In the genomic region with DNA sequence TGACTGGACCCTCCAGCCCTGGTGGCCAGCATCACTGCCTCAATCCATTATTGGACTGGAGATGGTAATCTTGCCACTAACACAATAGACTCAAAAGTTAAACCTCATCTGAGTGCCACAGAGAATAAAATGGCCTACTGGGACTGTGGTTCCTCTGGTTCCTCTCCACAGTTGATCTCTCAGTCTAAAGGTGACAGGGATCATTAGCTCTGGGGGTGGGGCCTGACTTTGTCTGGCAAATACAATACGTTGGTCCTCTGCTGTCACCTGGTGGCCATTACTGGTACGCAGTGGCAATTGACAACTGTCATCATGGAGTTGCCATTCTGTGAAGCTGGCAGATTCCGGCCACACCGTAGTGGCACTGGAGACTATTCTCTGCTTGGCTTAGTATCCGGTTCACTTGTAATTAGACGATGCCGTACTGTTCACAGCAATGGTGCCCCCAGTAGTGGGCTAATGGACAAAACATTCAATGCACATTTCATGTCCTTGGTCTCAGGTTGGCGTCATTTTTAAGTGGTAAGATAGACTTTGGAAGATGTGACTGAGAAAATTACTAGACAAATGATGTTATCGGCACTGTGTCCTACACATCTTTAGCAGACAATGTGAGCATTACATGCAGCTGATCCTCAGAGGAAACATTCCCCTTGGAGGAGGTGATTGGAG, we compare ENCODE assay signal across 8 cellular contexts. TPM values are rescaled to one million over a fixed set of nuclear protein-coding genes. Genes with fewer than 3 reads are reported as not detected.
A peak's percentile ranks its signal among the peaks of the same experiment; 100 is the strongest.
DNase-seq lines count a peak whose midpoint lies in the region; ATAC-seq and TF ChIP-seq lines count a peak whose summit lies in the region.

No MANE protein-coding gene starts in this region.

- H3K27ac ChIP-seq in lower lobe of right lung, result no peak overlapping the region

- H3K4me3 Mint-ChIP-seq in CD14-positive monocyte, result no peak overlapping the region
- H3K4me3 Mint-ChIP-seq in activated CD4-positive, alpha-beta T cell treated with anti-CD3 and anti-CD28 coated beads, Interleukin-2, amount 10 ng/mL, durations not matched to agents 7 days and 5 days, result no peak overlapping the region

- peaks cover 5 to 9% (median 6%) of the 10 kb centered on the region in 7 donors for H3K9me3 Mint-ChIP-seq in CD14-positive monocyte
- H3K9me3 Mint-ChIP-seq in activated CD4-positive, alpha-beta T cell treated with anti-CD3 and anti-CD28 coated beads, Interleukin-2, amount 10 ng/mL, durations not matched to agents 7 days and 5 days, result no peaks in the 10 kb centered on the region

- POLR2A ChIA-PET in activated CD4-positive, alpha-beta T cell treated with anti-CD3 and anti-CD28 coated beads, Interleukin-2, amount 10 ng/mL, durations not matched to agents 7 days and 5 days (lab: Charles Lee), result no interaction called here

- H3K27me3 ChIP-seq in lower lobe of right lung (ENCODE audit: low read depth), result no peaks in the 10 kb centered on the region

- peak; percentile 91 for TF ChIP-seq CTCF in CD14-positive monocyte (IDR thresholded peaks at IDR 0.05)
- TF ChIP-seq CTCF in lower lobe of right lung (IDR thresholded peaks at IDR 0.05), result peak; percentile 86

- H3K27ac Mint-ChIP-seq in CD14-positive monocyte, result no peak overlapping the region
- no peak overlapping the region for H3K27ac Mint-ChIP-seq in activated CD4-positive, alpha-beta T cell treated with anti-CD3 and anti-CD28 coated beads, Interleukin-2, amount 10 ng/mL, durations not matched to agents 7 days and 5 days

- peaks cover 4% of the 10 kb centered on the region for H3K4me1 Mint-ChIP-seq in CD14-positive monocyte
- H3K4me1 Mint-ChIP-seq in activated CD4-positive, alpha-beta T cell treated with anti-CD3 and anti-CD28 coated beads, Interleukin-2, amount 10 ng/mL, durations not matched to agents 7 days and 5 days, result peaks cover 10% of the 10 kb centered on the region

- CTCF ChIA-PET in activated CD4-positive, alpha-beta T cell treated with anti-CD3 and anti-CD28 coated beads, Interleukin-2, amount 10 ng/mL, durations not matched to agents 7 days and 5 days (lab: Charles Lee), result interaction anchor here (0.7 to 2.4 kb wide), 14 partner anchors 9 to 312 kb away, joined by 3 to 15 read pairs (median 3); no protein-coding TSS in a partner anchor

- intact Hi-C loops in CD14-positive monocyte (cut with micrococcal nuclease) (loop anchor here (1.0 to 5.0 kb wide), 4 partner anchors 46 to 149 kb away; no protein-coding TSS in a partner anchor), lower lobe of right lung (cut with DNase I) (loop anchor here (5.0 kb wide), 1 partner anchor 74 kb away; no protein-coding TSS in a partner anchor)

- H3K9me3 ChIP-seq in lower lobe of right lung, result no peaks in the 10 kb centered on the region

- no peaks in the 10 kb centered on the region for H3K4me1 ChIP-seq in lower lobe of right lung

- H3K4me3 ChIP-seq in lower lobe of right lung, result no peak overlapping the region

- no peaks in the 10 kb centered on the region for H3K36me3 ChIP-seq in lower lobe of right lung

- DNase-seq in CD14-positive monocyte (ENCODE audit: low spot score) (peak; percentile 83), NCI-H510A (lab: John Stamatoyannopoulos, UW) (peak; percentile 48), dermis blood vessel endothelial cell (peak; percentile 83), lower lobe of right lung (peak; percentile 85)
- DNase-seq in activated CD4-positive, alpha-beta T cell treated with anti-CD3 and anti-CD28 coated beads, Interleukin-2, amount 10 ng/mL, durations not matched to agents 7 days and 5 days, result peak; percentile 87
- peak; percentile 56 for DNase-seq in stimulated activated CD8-positive, alpha-beta memory T cell treated with anti-CD3 and anti-CD28 coated beads, Interleukin-15, amount 100 ng/mL, for 24 hours (ENCODE audit: low read depth)

- ATAC-seq in GM19351 (IDR thresholded peaks at IDR 0.05; ENCODE audit: unreplicated experiment) (peak; percentile 95), HG03432 (IDR thresholded peaks at IDR 0.05; ENCODE audit: unreplicated experiment) (peak; percentile 94), lower lobe of right lung (peak; percentile 97)

- H3K36me3 Mint-ChIP-seq in CD14-positive monocyte, result no peaks in the 10 kb centered on the region
- peaks cover 2% of the 10 kb centered on the region for H3K36me3 Mint-ChIP-seq in activated CD4-positive, alpha-beta T cell treated with anti-CD3 and anti-CD28 coated beads, Interleukin-2, amount 10 ng/mL, durations not matched to agents 7 days and 5 days (ENCODE audit: low read depth)

- peaks cover 0 to 4% (median 3%) of the 10 kb centered on the region in 3 donors for H3K27me3 Mint-ChIP-seq in CD14-positive monocyte (ENCODE audit: low read depth in 3 of 3)
- H3K27me3 Mint-ChIP-seq in activated CD4-positive, alpha-beta T cell treated with anti-CD3 and anti-CD28 coated beads, Interleukin-2, amount 10 ng/mL, durations not matched to agents 7 days and 5 days, result peaks cover 9% of the 10 kb centered on the region

RNA-seq across cellular contexts. Expression of gene FGFBP2, which starts 6.7 kb away (rescaled TPM):
- 1 to 10 TPM in 1 of 2 donors, under 1 TPM in 1; 0.61 to 1.1 TPM for polyA plus RNA-seq in CD14-positive monocyte
- total RNA-seq in activated CD4-positive, alpha-beta T cell treated with anti-CD3 and anti-CD28 coated beads, Interleukin-2, amount 10 ng/mL, durations not matched to agents 7 days and 5 days, result 1 to 10 TPM; 5.6 to 6.3 TPM
- total RNA-seq in dermis blood vessel endothelial cell, result not detected in 2 replicates
- total RNA-seq in lower lobe of right lung, result 5.1 TPM

RNA-seq across cellular contexts. Expression of gene FGFBP1, which starts 17.8 kb away (rescaled TPM):
- not detected for polyA plus RNA-seq in CD14-positive monocyte
- not detected for total RNA-seq in activated CD4-positive, alpha-beta T cell treated with anti-CD3 and anti-CD28 coated beads, Interleukin-2, amount 10 ng/mL, durations not matched to agents 7 days and 5 days
- total RNA-seq in dermis blood vessel endothelial cell (not detected in 2 replicates), lower lobe of right lung (1.2 TPM)
